ENCODE assay signal across 12 cellular contexts in genomic region chr3:138916824-138917223, GRCh38. TPM values are rescaled to one million over a fixed set of nuclear protein-coding genes. Genes with fewer than 3 reads are reported as not detected.
DNase-seq lines count a peak whose midpoint lies in the region; ATAC-seq, FAIRE-seq and TF ChIP-seq lines count a peak whose summit lies in the region.
"Had no signal": no experiment of that assay in that cellular context is flagged by ENCODE, and none has a peak within 500 bp of the region (broad histone marks: within the 10 kb centered on the region; RNA-seq: fewer than 3 reads in every experiment).

No MANE protein-coding gene starts in this region.

- BruUV-seq in PC-9 (replicated peaks; lab: Mats Ljungman, UMichigan), result no TSS peak
- BruUV-seq in endothelial cell of umbilical vein (replicated peaks; lab: Mats Ljungman, UMichigan), result no TSS peak

- no peaks in the 10 kb centered on the region for H3K9me1 ChIP-seq in endothelial cell of umbilical vein (replicated peaks; ENCODE audit: control insufficient read depth, extremely low read depth, insufficient read depth, low read length)

- TF ChIP-seq POLR2A in endothelial cell of umbilical vein (IDR thresholded peaks at IDR 0.05; ENCODE audit: low read depth, low read length), result no peak

- H3K4me3 ChIP-seq in PC-9, result no peak overlapping the region
- no peak overlapping the region for H3K4me3 ChIP-seq in endothelial cell of umbilical vein (replicated peaks in 1 of 3; ENCODE audit: insufficient read depth in 1 of 3, low read depth in 1 of 3, low read length in 3 of 3)
- no peak overlapping the region for H3K4me3 ChIP-seq in pancreas

- intact Hi-C loops in PC-9 (cut with micrococcal nuclease; ENCODE audit: unreplicated experiment) (loop anchor here (1.0 to 5.0 kb wide), 2 partner anchors 218 to 440 kb away; no protein-coding TSS in a partner anchor), endothelial cell of umbilical vein (cut with micrococcal nuclease) (loop anchor here (1.0 kb wide), 1 partner anchor 323 kb away; the partner anchor contains the start of gene CEP70), pancreas (cut with DNase I) (loop anchor here in 2 of 3 donors (10.0 kb wide), 2 partner anchors 212 to 322 kb away; partner anchors contain the start of gene CEP70 (in 2 of the 2))

- no peaks in the 10 kb centered on the region for H4K20me1 ChIP-seq in PC-9 (ENCODE audit: insufficient read depth)
- no peaks in the 10 kb centered on the region for H4K20me1 ChIP-seq in endothelial cell of umbilical vein (replicated peaks; ENCODE audit: control insufficient read depth, extremely low read depth, insufficient read depth, low read length)

- H3K4me1 ChIP-seq in PC-9 (replicated peaks; ENCODE audit: insufficient read depth) (peaks cover 52% of the 10 kb centered on the region), endothelial cell of umbilical vein (ENCODE audit: control insufficient read depth, extremely low read depth, insufficient read depth, low read length) (peaks cover 12% of the 10 kb centered on the region), pancreas (peaks cover 5 to 13% (median 5%) of the 10 kb centered on the region in 3 donors)

- DNase-seq in Daoy (ENCODE audit: low read depth), result peak; percentile 30
- DNase-seq in PC-9, result peak; percentile 54 to 59
- no peak for DNase-seq in endothelial cell of umbilical vein (ENCODE audit: low read depth, low spot score)
- DNase-seq in pancreas, result peak; percentile 71 to 84 (median 76)
- DNase-seq in activated CD8-positive, alpha-beta memory T cell treated with anti-CD3 and anti-CD28 coated beads, Interleukin-2, amount 50 U/mL, for 4 hours, result no peak
- DNase-seq in NCI-H526 (lab: John Stamatoyannopoulos, UW), result no peak
- DNase-seq in OCI-M1 (lab: John Stamatoyannopoulos, UW), result no peak
- DNase-seq: foreskin keratinocyte, MV-4-11, SHP77 treated with DMSO at 0.1 percent for 48 hours, substantia nigra had no signal

- H3K4me2 ChIP-seq in PC-9 (peak overlapping the region; percentile 87), endothelial cell of umbilical vein (ENCODE audit: insufficient read depth, low read length) (no peak overlapping the region)

- H3K36me3 ChIP-seq in PC-9 (ENCODE audit: low read depth), result no peaks in the 10 kb centered on the region
- H3K36me3 ChIP-seq in endothelial cell of umbilical vein (ENCODE audit: control insufficient read depth in 2 of 2, extremely low read depth in 1 of 2, insufficient read depth in 2 of 2, low read length in 2 of 2), result no peaks in the 10 kb centered on the region
- H3K36me3 ChIP-seq in pancreas, result no peaks in the 10 kb centered on the region

- H3K9me2 ChIP-seq in PC-9 (ENCODE audit: insufficient read depth), result no peaks in the 10 kb centered on the region

- no peak overlapping the region for H3K9ac ChIP-seq in endothelial cell of umbilical vein (replicated peaks; ENCODE audit: extremely low read depth, insufficient read depth, low read length)

- no peaks in the 10 kb centered on the region for H3K79me2 ChIP-seq in PC-9 (ENCODE audit: low read depth)
- no peaks in the 10 kb centered on the region for H3K79me2 ChIP-seq in endothelial cell of umbilical vein (ENCODE audit: control insufficient read depth, insufficient read depth, low read length)

- dilution Hi-C loops in endothelial cell of umbilical vein (cut with MboI; ENCODE audit: extremely low pct_ligation_motif_present, low sequenced_read_pairs), result no loop called here

- FAIRE-seq in endothelial cell of umbilical vein (lab: Jason Lieb, UNC) (no peak), pancreas (lab: Jason Lieb, UNC) (no peak)
- FAIRE-seq: islet of Langerhans had no signal

- H3K27me3 ChIP-seq in PC-9 (ENCODE audit: insufficient read depth, low read depth) (no peaks in the 10 kb centered on the region), endothelial cell of umbilical vein (ENCODE audit: control insufficient read depth in 2 of 2, insufficient read depth in 2 of 2, low read length in 2 of 2) (no peaks in the 10 kb centered on the region), pancreas (no peaks in the 10 kb centered on the region)
- H3K27me3 ChIP-seq: foreskin keratinocyte had no signal

- CTCF ChIA-PET in PC-9 (lab: Charles Lee), result interaction anchor here (0.6 to 2.2 kb wide), 8 partner anchors 29 to 586 kb away, joined by 3 to 39 read pairs (median 9); partner anchors contain the start of gene CEP70
- CTCF ChIA-PET in endothelial cell of umbilical vein (lab: Charles Lee), result interaction anchor here (0.6 to 13.0 kb wide), 36 partner anchors 8 to 499 kb away, joined by 3 to 862 read pairs (median 17); partner anchors contain the start of genes CEP70, FAIM, FOXL2 and FOXL2NB

- WGBS in pancreas, 2 donors, result 18 to 20% methylated on average over 2 of the region's 2 CpGs

- POLR2A ChIA-PET in PC-9 (lab: Charles Lee; ENCODE audit: unreplicated experiment), result interaction anchor here (0.6 to 0.7 kb wide), 2 partner anchors 205 to 322 kb away, joined by 3 to 4 read pairs; no protein-coding TSS in a partner anchor
- POLR2A ChIA-PET in endothelial cell of umbilical vein (lab: Charles Lee), result interaction anchor here (0.7 to 1.7 kb wide), 3 partner anchors 9 to 323 kb away, joined by 4 to 11 read pairs (median 4); partner anchors contain the start of gene CEP70

- TF ChIP-seq CTCF in PC-9 (conservative IDR thresholded peaks at IDR 0.05) (no peak), endothelial cell of umbilical vein (IDR thresholded peaks at IDR 0.05; ENCODE audit: extremely low read depth in 1 of 2, insufficient read depth in 1 of 2, low read depth in 1 of 2, low read length in 2 of 2) (no peak), pancreas (IDR thresholded peaks at IDR 0.05) (no peak)

- peak overlapping the region; percentile 45 for H3K27ac ChIP-seq in PC-9
- no peak overlapping the region for H3K27ac ChIP-seq in endothelial cell of umbilical vein (ENCODE audit: insufficient read depth, low read depth, low read length)
- peak overlapping the region; percentile 7 to 99 (median 94) for H3K27ac ChIP-seq in pancreas
- H3K27ac ChIP-seq: foreskin keratinocyte had no signal

- no peaks in the 10 kb centered on the region for H3K9me3 ChIP-seq in PC-9 (ENCODE audit: insufficient read depth, low read depth)
- no peaks in the 10 kb centered on the region for H3K9me3 ChIP-seq in endothelial cell of umbilical vein (replicated peaks; ENCODE audit: control insufficient read depth, insufficient read depth, low read length)
- no peaks in the 10 kb centered on the region for H3K9me3 ChIP-seq in pancreas

- peaks cover 36% of the 10 kb centered on the region for H3F3A ChIP-seq in PC-9 (ENCODE audit: insufficient read depth, low read depth)

- H2AFZ ChIP-seq in PC-9 (peak overlapping the region; percentile 48; the same call in 1 of the 2 replicates), endothelial cell of umbilical vein (ENCODE audit: low read depth, low read length) (peak overlapping the region; percentile 46)

- ATAC-seq in pancreas, result peak in 2 of 4 donors; percentile 24 to 26

TF ChIP-seq in endothelial cell of umbilical vein, 7 proteins besides CTCF, POLR2A, EP300 and RAD21:
- TF ChIP-seq, protein P1, sequence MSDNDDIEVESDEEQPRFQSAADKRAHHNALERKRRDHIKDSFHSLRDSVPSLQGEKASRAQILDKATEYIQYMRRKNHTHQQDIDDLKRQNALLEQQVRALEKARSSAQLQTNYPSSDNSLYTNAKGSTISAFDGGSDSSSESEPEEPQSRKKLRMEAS (IDR thresholded peaks at IDR 0.05; ENCODE audit: insufficient read depth, insufficient read length), result no peak
- TF ChIP-seq JUN (IDR thresholded peaks at IDR 0.05; ENCODE audit: borderline replicate concordance, insufficient read depth, insufficient read length, low read depth) (no peak), GATA2 (IDR thresholded peaks at IDR 0.05; ENCODE audit: insufficient read depth, insufficient read length, low read depth, low read length) (no peak), POLR2AphosphoS5 (IDR thresholded peaks at IDR 0.05; ENCODE audit: insufficient read depth, low read depth, low read length) (no peak), FOS (IDR thresholded peaks at IDR 0.05; ENCODE audit: borderline replicate concordance, insufficient read depth, low read length) (no peak)

RNA-seq across cellular contexts. Expression of gene FOXL2, which starts 30.1 kb away (rescaled TPM):
- total RNA-seq in Daoy (2014; rRNA removed; shearing (Covaris generic)), result 8.0 and 9.0 TPM in 2 replicates
- total RNA-seq in PC-9 (2021) (not detected in 2 replicates), endothelial cell of umbilical vein (0.12 TPM in 1 of 2 replicates, not detected in the other), pancreas (under 1 TPM; 0.04 to 0.28 (median 0.11) TPM)
- polyA plus RNA-seq in endothelial cell of umbilical vein (0.03 TPM in 1 of 2 replicates, not detected in the other), pancreas (under 1 TPM; 0.02 to 0.04 TPM)
- polyA plus RNA-seq in endothelial cell of umbilical vein (2011; cell fraction: cytosol; rRNA removed), result not detected in 2 replicates
- polyA plus RNA-seq in endothelial cell of umbilical vein (2011; cell fraction: nucleus; rRNA removed), result not detected in 2 replicates
- not detected in 2 replicates for polyA plus RNA-seq in endothelial cell of umbilical vein (2012)
- 0.13 TPM in 1 of 2 replicates, not detected in the other for polyA minus RNA-seq in endothelial cell of umbilical vein
- 5.2 TPM for polyA minus RNA-seq in endothelial cell of umbilical vein (2011; cell fraction: cytosol; rRNA and poly(A)+ RNA removed)
- not detected in 2 replicates for polyA minus RNA-seq in endothelial cell of umbilical vein (2011; cell fraction: nucleus; rRNA and poly(A)+ RNA removed)

RNA-seq across cellular contexts. Expression of gene FOXL2NB, which starts 30.2 kb away (rescaled TPM):
- total RNA-seq in Daoy (2014; rRNA removed; shearing (Covaris generic)), result 4.1 and 7.2 TPM in 2 replicates
- total RNA-seq in PC-9 (2021) (0.09 and 0.18 TPM in 2 replicates), endothelial cell of umbilical vein (not detected in 2 replicates), pancreas (under 1 TPM in 2 of 6 donors, not detected in 4; 0.09 to 0.22 TPM)
- polyA plus RNA-seq in endothelial cell of umbilical vein (0.01 TPM in 1 of 2 replicates, not detected in the other), pancreas (not detected)
- not detected in 2 replicates for polyA plus RNA-seq in endothelial cell of umbilical vein (2011; cell fraction: cytosol; rRNA removed)
- polyA plus RNA-seq in endothelial cell of umbilical vein (2011; cell fraction: nucleus; rRNA removed), result not detected in 2 replicates
- 0.07 TPM in 1 of 2 replicates, not detected in the other for polyA plus RNA-seq in endothelial cell of umbilical vein (2012)
- 0.36 TPM in 2 replicates for polyA minus RNA-seq in endothelial cell of umbilical vein
- polyA minus RNA-seq in endothelial cell of umbilical vein (2011; cell fraction: cytosol; rRNA and poly(A)+ RNA removed), result 2.3 TPM
- not detected in 2 replicates for polyA minus RNA-seq in endothelial cell of umbilical vein (2011; cell fraction: nucleus; rRNA and poly(A)+ RNA removed)

Comparison
In these comparisons a context has a peak if more than half of its experiments do, and no peak if none do; other contexts are left out.
1. DNase-seq: peak in Daoy (single experiment), PC-9 (2 of 2) and pancreas (6 of 6); none in endothelial cell of umbilical vein (single experiment), activated CD8-positive, alpha-beta memory T cell treated with anti-CD3 and anti-CD28 coated beads, Interleukin-2, amount 50 U/mL, for 4 hours (single experiment), NCI-H526 (0 of 2) and OCI-M1 (single experiment).